28 cellular contexts compared by ENCODE assay signal in genomic region chr1:200684015-200684414, GRCh38. TPM values are rescaled to one million over a fixed set of nuclear protein-coding genes. Genes with fewer than 3 reads are reported as not detected.
DNase-seq lines count a peak whose midpoint lies in the region; ATAC-seq and TF ChIP-seq lines count a peak whose summit lies in the region.
"Had no signal": no experiment of that assay in that cellular context is flagged by ENCODE, and none has a peak within 500 bp of the region (broad histone marks: within the 10 kb centered on the region; RNA-seq: fewer than 3 reads in every experiment).

No MANE protein-coding gene starts in this region.

- in situ Hi-C loops in GM23248 (cut with MboI) (no loop called here), Panc1 (cut with HindIII; ENCODE audit: low pct_unique_long_range_greater_than_20kb, low sequenced_read_pairs) (no loop called here)

- H3K4me1 Mint-ChIP-seq in effector memory CD8-positive, alpha-beta T cell (ENCODE audit: low read depth in 2 of 2): no peaks in the 10 kb centered on the region
- H3K4me1 Mint-ChIP-seq: memory B cell, T-cell had no signal

- H2AFZ ChIP-seq in GM23248: no peak overlapping the region

- no TSS peak for BruUV-seq in Panc1 (replicated peaks; lab: Mats Ljungman, UMichigan)

- H3K27me3 Mint-ChIP-seq in effector memory CD8-positive, alpha-beta T cell: peaks cover 9 to 21% of the 10 kb centered on the region in 2 donors

- no peak overlapping the region for H3K4me3 Mint-ChIP-seq in effector memory CD8-positive, alpha-beta T cell
- H3K4me3 Mint-ChIP-seq: activated CD8-positive, alpha-beta T cell treated with anti-CD3 and anti-CD28 coated beads for 36 hours; memory B cell; T-cell had no signal

- no peak for TF ChIP-seq CTCF in Panc1 (IDR thresholded peaks at IDR 0.05)
- no peak for TF ChIP-seq CTCF in left lung (IDR thresholded peaks at IDR 0.05)

- H3K9me3 ChIP-seq in GM23248 (ENCODE audit: low read depth) (no peaks in the 10 kb centered on the region), Panc1 (ENCODE audit: control insufficient read depth, insufficient read depth, low read depth, low read length) (no peaks in the 10 kb centered on the region), left lung (no peaks in the 10 kb centered on the region)
- H3K9me3 ChIP-seq: heart right ventricle, psoas muscle, SJCRH30, thoracic aorta, vagina had no signal

- DNase-seq in GM23248: peak; percentile 35
- peak; percentile 81 for DNase-seq in Panc1 (ENCODE audit: low read depth, low spot score)
- DNase-seq in epithelial cell of prostate (ENCODE audit: low read depth, low spot score): peak; percentile 95
- DNase-seq in left lung: no peak
- no peak for DNase-seq in effector memory CD8-positive, alpha-beta T cell
- DNase-seq in KG1 (lab: John Stamatoyannopoulos, UW): no peak
- no peak for DNase-seq in central memory CD4-positive, alpha-beta T cell
- DNase-seq: activated CD8-positive, alpha-beta T cell treated with anti-CD3 and anti-CD28 coated beads for 36 hours; activated effector memory CD4-positive, alpha-beta T cell treated with Interleukin-2 at 50 U/mL for 16 hours; DMS79 treated with DMSO at 0.1 percent for 48 hours; foreskin melanocyte; heart right ventricle; left colon; NCI-H1092 treated with DMSO at 0.1 percent for 48 hours; NCI-H187 treated with DMSO at 0.1 percent for 48 hours; NCI-H2171 treated with DMSO at 0.1 percent for 48 hours; NCI-H524 treated with DMSO at 0.1 percent for 48 hours; NK-92 treated with Interleukin-12 subunit alpha and Interleukin-12 subunit beta, amount 100 ng/mL, for 24 hours; psoas muscle; SJCRH30; stimulated activated naive CD8-positive, alpha-beta T cell treated with anti-CD3 and anti-CD28 coated beads, Interleukin-15, Interleukin-2, amounts not matched to agents 100 U/mL and 50 U/mL, for 24 hours; T-cell had no signal

- CTCF ChIA-PET in Panc1 (lab: Charles Lee): no interaction called here

- H3K27ac Mint-ChIP-seq in effector memory CD8-positive, alpha-beta T cell: no peak overlapping the region
- H3K27ac Mint-ChIP-seq: activated CD8-positive, alpha-beta T cell treated with anti-CD3 and anti-CD28 coated beads for 36 hours; memory B cell; T-cell had no signal

- no peaks in the 10 kb centered on the region for H4K20me1 ChIP-seq in GM23248 (ENCODE audit: insufficient read depth)

- no peak overlapping the region for H3K9ac ChIP-seq in GM23248

- H3K27me3 ChIP-seq in GM23248 (replicated peaks; ENCODE audit: insufficient read depth): no peaks in the 10 kb centered on the region
- H3K27me3 ChIP-seq in Panc1 (ENCODE audit: control insufficient read depth, insufficient read depth, low read length): no peaks in the 10 kb centered on the region
- H3K27me3 ChIP-seq in left lung: no peaks in the 10 kb centered on the region
- H3K27me3 ChIP-seq: SJCRH30, vagina had no signal

- no peaks in the 10 kb centered on the region for H3K9me3 Mint-ChIP-seq in effector memory CD8-positive, alpha-beta T cell
- H3K9me3 Mint-ChIP-seq: activated CD8-positive, alpha-beta T cell treated with anti-CD3 and anti-CD28 coated beads for 36 hours; memory B cell; T-cell had no signal

- H3K36me3 Mint-ChIP-seq in effector memory CD8-positive, alpha-beta T cell (ENCODE audit: insufficient read depth): no peaks in the 10 kb centered on the region
- H3K36me3 Mint-ChIP-seq: memory B cell, T-cell had no signal

- 46 to 49% methylated on average over 4 of the region's 4 CpGs for WGBS in GM23248 (ENCODE audit: low coverage in 1 of 2, low lambda C conversion rate in 2 of 2, missing lambda C conversion rate in 2 of 2), 2 experiments

- H3K9me2 ChIP-seq in GM23248 (ENCODE audit: insufficient read depth): no peaks in the 10 kb centered on the region

- ATAC-seq in Panc1 (peak; percentile 60; the same call in 1 of the 2 replicates), left lung (peak; percentile 19), GM18870 (IDR thresholded peaks at IDR 0.05; ENCODE audit: unreplicated experiment) (no peak)
- no peak for ATAC-seq in effector memory CD8-positive, alpha-beta T cell (replicated peaks)
- ATAC-seq: activated CD8-positive, alpha-beta T cell treated with anti-CD3 and anti-CD28 coated beads for 36 hours; heart right ventricle; left colon; psoas muscle; stimulated activated naive CD8-positive, alpha-beta T cell treated with anti-CD3 and anti-CD28 coated beads, Interleukin-15, Interleukin-2, amounts not matched to agents 100 U/mL and 50 U/mL, for 24 hours; T-cell had no signal

- H3K4me3 ChIP-seq in GM23248 (no peak overlapping the region), Panc1 (ENCODE audit: low read depth in 2 of 2, low read length in 2 of 2) (no peak overlapping the region), left lung (no peak overlapping the region)
- H3K4me3 ChIP-seq: heart right ventricle, psoas muscle, SJCRH30, thoracic aorta, vagina had no signal

- no peak overlapping the region for H3K4me2 ChIP-seq in GM23248 (ENCODE audit: unreplicated experiment)

- H3K79me2 ChIP-seq in GM23248 (ENCODE audit: insufficient read depth): no peaks in the 10 kb centered on the region

- H3K27ac ChIP-seq in GM23248 (no peak overlapping the region), Panc1 (ENCODE audit: low read length) (no peak overlapping the region), epithelial cell of prostate (peak overlapping the region; percentile 78), left lung (no peak overlapping the region)
- H3K27ac ChIP-seq: C4-2B, heart right ventricle, HL-60, psoas muscle, SJCRH30, thoracic aorta, vagina had no signal

- H3K4me1 ChIP-seq in GM23248 (ENCODE audit: insufficient read depth) (no peaks in the 10 kb centered on the region), Panc1 (ENCODE audit: control insufficient read depth, insufficient read depth, low read length) (no peaks in the 10 kb centered on the region), left lung (no peaks in the 10 kb centered on the region)
- H3K4me1 ChIP-seq: heart right ventricle, psoas muscle, SJCRH30, vagina had no signal

- H3K36me3 ChIP-seq in GM23248 (ENCODE audit: low read depth) (no peaks in the 10 kb centered on the region), Panc1 (ENCODE audit: control insufficient read depth, insufficient read depth, low read length) (no peaks in the 10 kb centered on the region), left lung (no peaks in the 10 kb centered on the region)
- H3K36me3 ChIP-seq: heart right ventricle, SJCRH30, thoracic aorta, vagina had no signal

- H3F3A ChIP-seq in GM23248 (ENCODE audit: insufficient read depth): no peaks in the 10 kb centered on the region

- POLR2A ChIA-PET in Panc1 (lab: Charles Lee): interaction anchor here (1.1 kb wide), 1 partner anchor 14 kb away, joined by 5 read pairs; the partner anchor contains the start of gene DDX59

- intact Hi-C loops in Panc1 (cut with micrococcal nuclease; ENCODE audit: unreplicated experiment) (no loop called here), left lung (cut with DNase I) (no loop called here)

RNA-seq across cellular contexts. Expression of gene DDX59, which starts 14.3 kb away (rescaled TPM):
- 14.2 and 19.2 TPM in 2 replicates for total RNA-seq in GM23248 (2014; rRNA removed; shearing (Covaris generic))
- polyA plus RNA-seq in GM23248 (2016; fragmentation: Nextera tagmentation; extraction: Ambion mirVana): 11.8 and 12.2 TPM in 2 replicates
- total RNA-seq in Panc1 (2021; ENCODE audit: unreplicated experiment) (26.4 TPM), left lung (10 to 100 TPM; 15.4 to 24.1 TPM)
- 9.7 TPM for polyA plus RNA-seq in Panc1 (2012; ENCODE audit: insufficient read length)

RNA-seq across cellular contexts. Expression of gene CAMSAP2, which starts 54.7 kb away (rescaled TPM):
- 28.7 and 52.6 TPM in 2 replicates for total RNA-seq in GM23248 (2014; rRNA removed; shearing (Covaris generic))
- polyA plus RNA-seq in GM23248 (2016; fragmentation: Nextera tagmentation; extraction: Ambion mirVana): 9.9 and 10.9 TPM in 2 replicates
- total RNA-seq in Panc1 (2021; ENCODE audit: unreplicated experiment) (40.1 TPM), left lung (10 to 100 TPM; 32.2 TPM)
- polyA plus RNA-seq in Panc1 (2012; ENCODE audit: insufficient read length): 12.7 TPM

Comparison
In these comparisons a context has a peak if more than half of its experiments do, and no peak if none do; other contexts are left out.
1. DNase-seq: peak in GM23248 (single experiment), Panc1 (single experiment) and epithelial cell of prostate (single experiment); none in left lung (0 of 2), effector memory CD8-positive, alpha-beta T cell (0 of 3), KG1 (single experiment) and central memory CD4-positive, alpha-beta T cell (single experiment).
2. ATAC-seq: peak in Panc1 (single experiment) and left lung (single experiment); none in effector memory CD8-positive, alpha-beta T cell (single experiment) and GM18870 (single experiment).